In the genomic region with DNA sequence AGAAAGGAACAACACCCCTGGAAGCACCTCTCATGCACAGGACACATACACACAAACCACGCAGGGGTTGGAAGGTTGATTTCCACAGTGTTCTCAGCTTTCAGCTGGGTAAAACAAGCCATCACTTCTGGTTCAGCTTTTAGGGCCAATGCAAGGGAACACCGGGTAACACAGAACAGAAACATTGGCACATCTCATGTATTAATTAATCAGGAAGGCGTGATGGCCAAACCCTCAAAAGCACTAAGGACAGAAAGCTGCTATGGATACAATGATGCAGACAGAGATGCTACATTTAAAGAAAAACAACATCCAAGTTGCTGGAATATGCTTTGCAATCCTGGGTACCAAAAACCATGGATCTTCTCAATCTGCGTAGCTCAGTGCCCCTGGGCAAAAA, we compare ENCODE assay signal across 9 cellular contexts.
DNase-seq lines count a peak whose midpoint lies in the region; FAIRE-seq and TF ChIP-seq lines count a peak whose summit lies in the region.
"Had no signal": no experiment of that assay in that cellular context is flagged by ENCODE, and none has a peak within 500 bp of the region (broad histone marks: within the 10 kb centered on the region; RNA-seq: fewer than 3 reads in every experiment).

No MANE protein-coding gene starts in this region.

- H3K4me3 ChIP-seq in AG09309 (ENCODE audit: control insufficient read depth, low read depth, low read length), result peak overlapping the region; percentile 47
- peak overlapping the region; percentile 70; the same call in 1 of the 2 replicates for H3K4me3 ChIP-seq in OCI-LY3 (ENCODE audit: low read length)
- peak overlapping the region; percentile 67 for H3K4me3 ChIP-seq in fibroblast of pulmonary artery (replicated peaks; ENCODE audit: low read depth, low read length)
- peak overlapping the region; percentile 71 for H3K4me3 ChIP-seq in neuron (ENCODE audit: low read length)
- no peak overlapping the region for H3K4me3 ChIP-seq in lower leg skin (ENCODE audit: low read depth, poor library complexity, severe bottlenecking)

- TF ChIP-seq CTCF in AG09309 (IDR thresholded peaks at IDR 0.05; ENCODE audit: control insufficient read depth, insufficient read depth, low read depth, low read length, missing control alignments), result no peak
- TF ChIP-seq CTCF in OCI-LY3 (IDR thresholded peaks at IDR 0.05; ENCODE audit: low read depth, low read length), result no peak
- TF ChIP-seq CTCF in fibroblast of pulmonary artery (IDR thresholded peaks at IDR 0.05; ENCODE audit: low read length, missing control alignments), result no peak
- no peak for TF ChIP-seq CTCF in D721Med (IDR thresholded peaks at IDR 0.05; ENCODE audit: insufficient read depth, missing control alignments)
- TF ChIP-seq CTCF in lower leg skin (IDR thresholded peaks at IDR 0.05), result no peak

- peak overlapping the region; percentile 82 for H3K4me2 ChIP-seq in OCI-LY3 (ENCODE audit: low read length)

- H3K9ac ChIP-seq in OCI-LY3 (ENCODE audit: low read length), result no peak overlapping the region

- no peak for TF ChIP-seq POLR2A in lower leg skin (IDR thresholded peaks at IDR 0.05)

- H2AFZ ChIP-seq in OCI-LY3 (ENCODE audit: low read depth, low read length) (no peak overlapping the region; the same call in 1 of the 2 replicates), neuron (ENCODE audit: low read depth, low read length) (peak overlapping the region; percentile 84)

- H3K27me3 ChIP-seq in OCI-LY3 (ENCODE audit: low read depth, low read length) (no peaks in the 10 kb centered on the region), neuron (ENCODE audit: insufficient read depth, low read length) (no peaks in the 10 kb centered on the region)

- H3K27ac ChIP-seq in OCI-LY3 (ENCODE audit: low read length), result no peak overlapping the region

- WGBS in lower leg skin, 2 donors, result 22 to 37% methylated on average over 4 of the region's 4 CpGs

- intact Hi-C loops in lower leg skin (cut with DNase I; ENCODE audit: low total_unique reads), result loop anchor here (10.0 kb wide), 1 partner anchor 126 kb away; no protein-coding TSS in a partner anchor

- no peaks in the 10 kb centered on the region for H3K9me3 ChIP-seq in OCI-LY3 (ENCODE audit: insufficient read depth, low read length)
- no peaks in the 10 kb centered on the region for H3K9me3 ChIP-seq in neuron (ENCODE audit: low read length)

- FAIRE-seq in D721Med (lab: Jason Lieb, UNC), result no peak

- H3K79me2 ChIP-seq in OCI-LY3 (ENCODE audit: low read length), result no peaks in the 10 kb centered on the region

- H3K4me1 ChIP-seq in OCI-LY3 (ENCODE audit: low read length) (peaks cover 28% of the 10 kb centered on the region), neuron (ENCODE audit: insufficient read depth, low read length) (peaks cover 30% of the 10 kb centered on the region)

- H3K36me3 ChIP-seq in OCI-LY3 (replicated peaks; ENCODE audit: low read depth, low read length), result no peaks in the 10 kb centered on the region
- H3K36me3 ChIP-seq in neuron (ENCODE audit: insufficient read depth, low read length), result no peaks in the 10 kb centered on the region

- H4K20me1 ChIP-seq in OCI-LY3 (ENCODE audit: insufficient read depth, low read length), result no peaks in the 10 kb centered on the region

- DNase-seq in AG09309 (ENCODE audit: low read depth), result no peak
- no peak for DNase-seq in fibroblast of pulmonary artery (ENCODE audit: low read depth)
- DNase-seq in D721Med (ENCODE audit: insufficient read length, low spot score), result no peak
- DNase-seq in lower leg skin (ENCODE audit: low spot score in 2 of 2), result no peak
- no peak for DNase-seq in AG20443 (ENCODE audit: low spot score)
- no peak for DNase-seq in NAMALWA (ENCODE audit: low spot score)
- DNase-seq: activated gamma-delta T cell had no signal
